In the genomic region with DNA sequence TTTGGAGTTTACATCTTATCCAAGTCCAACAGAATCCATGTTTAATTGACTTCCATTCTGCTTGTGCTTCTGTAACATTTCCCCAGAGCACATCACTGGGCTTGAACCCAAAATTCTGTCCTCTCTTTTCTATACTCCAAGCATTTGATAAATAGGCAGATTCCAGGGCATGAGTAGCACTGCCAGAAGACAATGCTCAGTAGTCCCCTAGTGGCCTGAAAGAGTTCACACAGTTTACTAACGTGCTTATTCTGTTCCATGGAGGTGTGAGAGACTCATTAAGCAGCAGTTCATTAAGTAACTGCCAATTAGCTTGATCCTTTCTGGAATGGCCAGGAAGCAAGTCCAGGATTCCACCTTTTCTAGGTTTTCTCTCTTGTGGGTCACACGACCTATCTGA, we compare ENCODE assay signal across 8 cellular contexts. TPM values are rescaled to one million over a fixed set of nuclear protein-coding genes. Genes with fewer than 3 reads are reported as not detected.
DNase-seq lines count a peak whose midpoint lies in the region; ATAC-seq lines count a peak whose summit lies in the region.

No MANE protein-coding gene starts in this region.

- DNase-seq in NCI-H69 (lab: John Stamatoyannopoulos, UW), result peak; percentile 14
- peak; percentile 31 for DNase-seq in iPS-NIHi11 (ENCODE audit: low spot score)
- DNase-seq in stimulated activated CD4-positive, alpha-beta T cell treated with anti-CD3 and anti-CD28 coated beads, Interleukin-12 subunit alpha, Interleukin-12 subunit beta, amount 100 ng/mL, for 4 hours, result no peak
- no peak for DNase-seq in AG08396 (ENCODE audit: low spot score)
- DNase-seq in T-helper 17 cell, result no peak

- H3K27ac Mint-ChIP-seq in T-helper 17 cell, result no peak overlapping the region

- no peaks in the 10 kb centered on the region for H3K36me3 Mint-ChIP-seq in T-helper 17 cell (ENCODE audit: low read depth)

- H3K4me1 Mint-ChIP-seq in T-helper 17 cell, result no peaks in the 10 kb centered on the region

- ATAC-seq in GM18511 (IDR thresholded peaks at IDR 0.05; ENCODE audit: unreplicated experiment), result peak; percentile 91
- peak; percentile 87 for ATAC-seq in HG02642 (IDR thresholded peaks at IDR 0.05; ENCODE audit: poor library complexity, unreplicated experiment)
- ATAC-seq in T-helper 17 cell, result no peak
- no peak for ATAC-seq in activated CD4-positive, CD25-positive, alpha-beta regulatory T cell treated with anti-CD3 and anti-CD28 coated beads, Interleukin-2, amount 50 U/mL, for 24 hours

- H3K9me3 ChIP-seq in T-helper 17 cell (ENCODE audit: control insufficient read depth, low read length, poor library complexity, severe bottlenecking), result no peaks in the 10 kb centered on the region

- no peak overlapping the region for H3K4me3 Mint-ChIP-seq in T-helper 17 cell

- H3K27me3 Mint-ChIP-seq in T-helper 17 cell, result no peaks in the 10 kb centered on the region

RNA-seq across cellular contexts. Expression of gene GABRA6, which starts 9.4 kb away (rescaled TPM):
- not detected for total RNA-seq in T-helper 17 cell

Comparison
In these comparisons a context has a peak if more than half of its experiments do, and no peak if none do; other contexts are left out.
1. ATAC-seq: peak in GM18511 (single experiment) and HG02642 (single experiment); none in T-helper 17 cell (single experiment) and activated CD4-positive, CD25-positive, alpha-beta regulatory T cell treated with anti-CD3 and anti-CD28 coated beads, Interleukin-2, amount 50 U/mL, for 24 hours (0 of 2).
2. DNase-seq: peak in NCI-H69 (single experiment) and iPS-NIHi11 (single experiment); none in stimulated activated CD4-positive, alpha-beta T cell treated with anti-CD3 and anti-CD28 coated beads, Interleukin-12 subunit alpha, Interleukin-12 subunit beta, amount 100 ng/mL, for 4 hours (single experiment), AG08396 (single experiment) and T-helper 17 cell (0 of 3).